In the genomic region with DNA sequence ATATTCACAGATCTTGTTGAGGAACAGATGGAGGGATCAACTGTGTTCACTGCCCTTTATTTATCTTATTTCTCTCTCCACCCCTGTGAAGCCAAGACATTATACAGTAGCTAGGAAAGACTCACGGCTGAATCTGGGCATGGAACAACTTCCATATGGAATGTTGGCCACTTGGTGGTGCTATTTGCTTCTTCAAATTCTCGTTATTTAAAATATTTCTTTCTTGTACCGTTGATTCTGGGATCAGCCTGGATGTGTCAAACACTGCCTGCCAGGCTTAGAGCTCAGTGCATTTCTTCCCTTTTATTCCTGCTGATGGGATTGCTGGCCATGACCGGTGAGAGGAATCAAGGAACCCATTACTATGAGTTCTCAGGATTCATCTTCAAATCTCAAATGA, we compare ENCODE assay signal across 1 cellular context.
TF ChIP-seq lines count a peak whose summit lies in the region.

No MANE protein-coding gene starts in this region.

TF ChIP-seq in GM23338, 12 proteins besides CTCF, POLR2A, EP300 and RAD21 (continued from another document):
- TF ChIP-seq, protein P1, sequence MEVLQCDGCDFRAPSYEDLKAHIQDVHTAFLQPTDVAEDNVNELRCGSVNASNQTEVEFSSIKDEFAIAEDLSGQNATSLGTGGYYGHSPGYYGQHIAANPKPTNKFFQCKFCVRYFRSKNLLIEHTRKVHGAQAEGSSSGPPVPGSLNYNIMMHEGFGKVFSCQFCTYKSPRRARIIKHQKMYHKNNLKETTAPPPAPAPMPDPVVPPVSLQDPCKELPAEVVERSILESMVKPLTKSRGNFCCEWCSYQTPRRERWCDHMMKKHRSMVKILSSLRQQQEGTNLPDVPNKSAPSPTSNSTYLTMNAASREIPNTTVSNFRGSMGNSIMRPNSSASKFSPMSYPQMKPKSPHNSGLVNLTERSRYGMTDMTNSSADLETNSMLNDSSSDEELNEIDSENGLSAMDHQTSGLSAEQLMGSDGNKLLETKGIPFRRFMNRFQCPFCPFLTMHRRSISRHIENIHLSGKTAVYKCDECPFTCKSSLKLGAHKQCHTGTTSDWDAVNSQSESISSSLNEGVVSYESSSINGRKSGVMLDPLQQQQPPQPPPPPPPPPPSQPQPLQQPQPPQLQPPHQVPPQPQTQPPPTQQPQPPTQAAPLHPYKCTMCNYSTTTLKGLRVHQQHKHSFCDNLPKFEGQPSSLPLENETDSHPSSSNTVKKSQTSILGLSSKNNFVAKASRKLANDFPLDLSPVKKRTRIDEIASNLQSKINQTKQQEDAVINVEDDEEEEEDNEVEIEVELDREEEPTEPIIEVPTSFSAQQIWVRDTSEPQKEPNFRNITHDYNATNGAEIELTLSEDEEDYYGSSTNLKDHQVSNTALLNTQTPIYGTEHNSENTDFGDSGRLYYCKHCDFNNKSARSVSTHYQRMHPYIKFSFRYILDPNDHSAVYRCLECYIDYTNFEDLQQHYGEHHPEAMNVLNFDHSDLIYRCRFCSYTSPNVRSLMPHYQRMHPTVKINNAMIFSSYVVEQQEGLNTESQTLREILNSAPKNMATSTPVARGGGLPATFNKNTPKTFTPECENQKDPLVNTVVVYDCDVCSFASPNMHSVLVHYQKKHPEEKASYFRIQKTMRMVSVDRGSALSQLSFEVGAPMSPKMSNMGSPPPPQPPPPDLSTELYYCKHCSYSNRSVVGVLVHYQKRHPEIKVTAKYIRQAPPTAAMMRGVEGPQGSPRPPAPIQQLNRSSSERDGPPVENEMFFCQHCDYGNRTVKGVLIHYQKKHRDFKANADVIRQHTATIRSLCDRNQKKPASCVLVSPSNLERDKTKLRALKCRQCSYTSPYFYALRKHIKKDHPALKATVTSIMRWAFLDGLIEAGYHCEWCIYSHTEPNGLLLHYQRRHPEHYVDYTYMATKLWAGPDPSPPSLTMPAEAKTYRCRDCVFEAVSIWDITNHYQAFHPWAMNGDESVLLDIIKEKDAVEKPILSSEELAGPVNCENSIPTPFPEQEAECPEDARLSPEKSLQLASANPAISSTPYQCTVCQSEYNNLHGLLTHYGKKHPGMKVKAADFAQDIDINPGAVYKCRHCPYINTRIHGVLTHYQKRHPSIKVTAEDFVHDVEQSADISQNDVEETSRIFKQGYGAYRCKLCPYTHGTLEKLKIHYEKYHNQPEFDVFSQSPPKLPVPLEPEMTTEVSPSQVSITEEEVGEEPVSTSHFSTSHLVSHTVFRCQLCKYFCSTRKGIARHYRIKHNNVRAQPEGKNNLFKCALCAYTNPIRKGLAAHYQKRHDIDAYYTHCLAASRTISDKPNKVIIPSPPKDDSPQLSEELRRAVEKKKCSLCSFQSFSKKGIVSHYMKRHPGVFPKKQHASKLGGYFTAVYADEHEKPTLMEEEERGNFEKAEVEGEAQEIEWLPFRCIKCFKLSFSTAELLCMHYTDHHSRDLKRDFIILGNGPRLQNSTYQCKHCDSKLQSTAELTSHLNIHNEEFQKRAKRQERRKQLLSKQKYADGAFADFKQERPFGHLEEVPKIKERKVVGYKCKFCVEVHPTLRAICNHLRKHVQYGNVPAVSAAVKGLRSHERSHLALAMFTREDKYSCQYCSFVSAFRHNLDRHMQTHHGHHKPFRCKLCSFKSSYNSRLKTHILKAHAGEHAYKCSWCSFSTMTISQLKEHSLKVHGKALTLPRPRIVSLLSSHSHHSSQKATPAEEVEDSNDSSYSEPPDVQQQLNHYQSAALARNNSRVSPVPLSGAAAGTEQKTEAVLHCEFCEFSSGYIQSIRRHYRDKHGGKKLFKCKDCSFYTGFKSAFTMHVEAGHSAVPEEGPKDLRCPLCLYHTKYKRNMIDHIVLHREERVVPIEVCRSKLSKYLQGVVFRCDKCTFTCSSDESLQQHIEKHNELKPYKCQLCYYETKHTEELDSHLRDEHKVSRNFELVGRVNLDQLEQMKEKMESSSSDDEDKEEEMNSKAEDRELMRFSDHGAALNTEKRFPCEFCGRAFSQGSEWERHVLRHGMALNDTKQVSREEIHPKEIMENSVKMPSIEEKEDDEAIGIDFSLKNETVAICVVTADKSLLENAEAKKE (CRISPR knock-in tag; IDR thresholded peaks at IDR 0.05), result no peak
- TF ChIP-seq POLR2AphosphoS5 (IDR thresholded peaks at IDR 0.05; ENCODE audit: low read depth), result no peak
- TF ChIP-seq, protein P2, sequence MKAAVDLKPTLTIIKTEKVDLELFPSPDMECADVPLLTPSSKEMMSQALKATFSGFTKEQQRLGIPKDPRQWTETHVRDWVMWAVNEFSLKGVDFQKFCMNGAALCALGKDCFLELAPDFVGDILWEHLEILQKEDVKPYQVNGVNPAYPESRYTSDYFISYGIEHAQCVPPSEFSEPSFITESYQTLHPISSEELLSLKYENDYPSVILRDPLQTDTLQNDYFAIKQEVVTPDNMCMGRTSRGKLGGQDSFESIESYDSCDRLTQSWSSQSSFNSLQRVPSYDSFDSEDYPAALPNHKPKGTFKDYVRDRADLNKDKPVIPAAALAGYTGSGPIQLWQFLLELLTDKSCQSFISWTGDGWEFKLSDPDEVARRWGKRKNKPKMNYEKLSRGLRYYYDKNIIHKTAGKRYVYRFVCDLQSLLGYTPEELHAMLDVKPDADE (IDR thresholded peaks at IDR 0.05), result no peak
- no peak for TF ChIP-seq NANOG (IDR thresholded peaks at IDR 0.05; ENCODE audit: borderline replicate concordance)
- TF ChIP-seq ZNF114 (CRISPR knock-in tag; IDR thresholded peaks at IDR 0.05), result no peak
- TF ChIP-seq EZH2phosphoT487 (IDR thresholded peaks at IDR 0.05; ENCODE audit: unreplicated experiment), result no peak
- TF ChIP-seq JUNB (IDR thresholded peaks at IDR 0.05; ENCODE audit: unreplicated experiment), result no peak
- TF ChIP-seq, protein P3, sequence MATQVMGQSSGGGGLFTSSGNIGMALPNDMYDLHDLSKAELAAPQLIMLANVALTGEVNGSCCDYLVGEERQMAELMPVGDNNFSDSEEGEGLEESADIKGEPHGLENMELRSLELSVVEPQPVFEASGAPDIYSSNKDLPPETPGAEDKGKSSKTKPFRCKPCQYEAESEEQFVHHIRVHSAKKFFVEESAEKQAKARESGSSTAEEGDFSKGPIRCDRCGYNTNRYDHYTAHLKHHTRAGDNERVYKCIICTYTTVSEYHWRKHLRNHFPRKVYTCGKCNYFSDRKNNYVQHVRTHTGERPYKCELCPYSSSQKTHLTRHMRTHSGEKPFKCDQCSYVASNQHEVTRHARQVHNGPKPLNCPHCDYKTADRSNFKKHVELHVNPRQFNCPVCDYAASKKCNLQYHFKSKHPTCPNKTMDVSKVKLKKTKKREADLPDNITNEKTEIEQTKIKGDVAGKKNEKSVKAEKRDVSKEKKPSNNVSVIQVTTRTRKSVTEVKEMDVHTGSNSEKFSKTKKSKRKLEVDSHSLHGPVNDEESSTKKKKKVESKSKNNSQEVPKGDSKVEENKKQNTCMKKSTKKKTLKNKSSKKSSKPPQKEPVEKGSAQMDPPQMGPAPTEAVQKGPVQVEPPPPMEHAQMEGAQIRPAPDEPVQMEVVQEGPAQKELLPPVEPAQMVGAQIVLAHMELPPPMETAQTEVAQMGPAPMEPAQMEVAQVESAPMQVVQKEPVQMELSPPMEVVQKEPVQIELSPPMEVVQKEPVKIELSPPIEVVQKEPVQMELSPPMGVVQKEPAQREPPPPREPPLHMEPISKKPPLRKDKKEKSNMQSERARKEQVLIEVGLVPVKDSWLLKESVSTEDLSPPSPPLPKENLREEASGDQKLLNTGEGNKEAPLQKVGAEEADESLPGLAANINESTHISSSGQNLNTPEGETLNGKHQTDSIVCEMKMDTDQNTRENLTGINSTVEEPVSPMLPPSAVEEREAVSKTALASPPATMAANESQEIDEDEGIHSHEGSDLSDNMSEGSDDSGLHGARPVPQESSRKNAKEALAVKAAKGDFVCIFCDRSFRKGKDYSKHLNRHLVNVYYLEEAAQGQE (IDR thresholded peaks at IDR 0.05; ENCODE audit: unreplicated experiment), result no peak
